8 cellular contexts compared by ENCODE assay signal in genomic region chr2:23199115-23199918, GRCh38.
DNase-seq lines count a peak whose midpoint lies in the region; ATAC-seq and TF ChIP-seq lines count a peak whose summit lies in the region.

No MANE protein-coding gene starts in this region.

- no peak overlapping the region for H3K4me3 Mint-ChIP-seq in osteocyte (ENCODE audit: unreplicated experiment)

- no peak overlapping the region for H3K4me3 ChIP-seq in Jurkat, Clone E6-1 (ENCODE audit: low read length)
- no peak overlapping the region for H3K4me3 ChIP-seq in adrenal gland

- no peaks in the 10 kb centered on the region for H3K4me1 Mint-ChIP-seq in osteocyte (ENCODE audit: unreplicated experiment)

- intact Hi-C loops in adrenal gland (cut with DNase I): no loop called here

- DNase-seq in SIG-M5 treated with dmso at 0.1 percent for 504 hours (lab: John Stamatoyannopoulos, UW; ENCODE audit: unreplicated experiment) (peak; percentile 2), SIG-M5 (lab: John Stamatoyannopoulos, UW) (no peak), adrenal gland (peak in 2 of 7 donors; percentile 2 to 23), osteocyte (ENCODE audit: extremely low spot score, unreplicated experiment) (no peak), cortex of kidney (lab: John Stamatoyannopoulos, UW) (no peak)
- DNase-seq in Jurkat, Clone E6-1 (ENCODE audit: low read depth, low spot score): peak; percentile 10

- no peak overlapping the region for H3K27ac Mint-ChIP-seq in osteocyte (ENCODE audit: unreplicated experiment)

- TF ChIP-seq CTCF in adrenal gland (IDR thresholded peaks at IDR 0.05) (peak in 4 of 6 experiments; percentile 19 to 46 (median 28)), osteocyte (IDR thresholded peaks at IDR 0.05) (peak; percentile 46)

- ATAC-seq in GM21786 (IDR thresholded peaks at IDR 0.05; ENCODE audit: unreplicated experiment) (no peak), HG02763 (IDR thresholded peaks at IDR 0.05; ENCODE audit: unreplicated experiment) (no peak)

- H3K27me3 Mint-ChIP-seq in osteocyte (ENCODE audit: unreplicated experiment): peaks cover 14% of the 10 kb centered on the region

- no peaks in the 10 kb centered on the region for H3K36me3 ChIP-seq in adrenal gland (replicated peaks in 1 of 2)

- WGBS in adrenal gland, 4 donors: 77 to 82% (median 79%) methylated on average over 7 of the region's 7 CpGs

- H3K9me3 ChIP-seq in adrenal gland (replicated peaks in 1 of 3): no peaks in the 10 kb centered on the region

- no peaks in the 10 kb centered on the region for H3K27me3 ChIP-seq in adrenal gland

- no peak overlapping the region for H3K27ac ChIP-seq in adrenal gland

- no peaks in the 10 kb centered on the region for H3K4me1 ChIP-seq in adrenal gland (replicated peaks in 1 of 2)

- TF ChIP-seq POLR2A in adrenal gland (IDR thresholded peaks at IDR 0.05): no peak

- no peaks in the 10 kb centered on the region for H3K9me3 Mint-ChIP-seq in osteocyte (ENCODE audit: unreplicated experiment)

- H3K36me3 Mint-ChIP-seq in osteocyte (ENCODE audit: unreplicated experiment): no peaks in the 10 kb centered on the region

Comparison
In these comparisons a context has a peak if more than half of its experiments do, and no peak if none do; other contexts are left out.
1. DNase-seq: peak in SIG-M5 treated with dmso at 0.1 percent for 504 hours (single experiment) and Jurkat, Clone E6-1 (single experiment); none in SIG-M5 (single experiment), osteocyte (single experiment) and cortex of kidney (single experiment).